Comparison of ENCODE assay signal across 1 cellular context in the genomic region with DNA sequence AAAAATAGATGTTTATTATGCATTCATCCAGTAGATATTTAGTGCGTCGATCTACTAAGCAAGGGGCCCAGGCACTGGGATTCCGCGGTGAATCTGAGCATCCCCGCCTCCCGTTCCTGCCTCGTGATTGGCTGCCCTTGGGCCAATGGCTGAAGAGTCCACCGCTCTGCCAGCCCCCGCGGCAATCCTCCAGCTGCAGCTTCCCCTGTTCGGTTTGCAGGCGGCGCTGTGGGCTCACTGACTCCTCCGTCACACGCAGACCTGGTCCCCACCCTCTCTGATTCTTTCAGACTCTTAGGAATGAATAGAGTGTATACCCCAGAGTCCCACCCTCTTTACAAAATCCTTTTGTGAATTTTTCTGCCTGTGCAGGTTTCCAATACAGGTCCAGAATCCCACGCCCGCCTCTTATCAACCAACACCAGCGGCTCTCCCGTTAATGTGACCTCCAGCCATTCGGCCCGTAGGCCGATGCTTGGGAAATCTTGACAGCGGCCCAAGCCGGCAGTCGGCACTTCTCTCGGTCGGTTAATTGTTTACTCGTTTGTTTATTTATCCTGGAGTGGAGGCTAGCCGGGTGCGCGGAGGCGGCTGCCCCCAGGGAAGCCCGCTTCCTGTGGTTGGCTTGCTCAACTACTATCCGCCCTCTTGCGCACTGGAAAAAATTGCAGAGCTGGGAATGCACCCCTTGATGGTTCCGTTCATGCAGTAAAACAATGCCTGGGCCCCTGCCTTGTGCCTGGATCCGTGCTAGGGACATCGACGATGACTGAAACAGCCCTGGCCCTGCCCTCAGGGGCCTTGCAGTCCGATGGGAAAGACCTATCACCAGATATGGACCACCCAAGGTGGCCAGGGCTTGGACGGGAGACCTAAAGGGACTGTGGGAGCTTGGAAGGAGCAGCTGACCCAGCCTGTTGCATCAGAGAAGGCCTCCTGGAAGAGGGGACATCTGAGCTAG.
TF ChIP-seq lines count a peak whose summit lies in the region.

No MANE protein-coding gene starts in this region.

TF ChIP-seq in HepG2, 621 proteins besides CTCF, POLR2A, EP300 and RAD21 (continued from another document and continues in another):
- TF ChIP-seq, protein P1, sequence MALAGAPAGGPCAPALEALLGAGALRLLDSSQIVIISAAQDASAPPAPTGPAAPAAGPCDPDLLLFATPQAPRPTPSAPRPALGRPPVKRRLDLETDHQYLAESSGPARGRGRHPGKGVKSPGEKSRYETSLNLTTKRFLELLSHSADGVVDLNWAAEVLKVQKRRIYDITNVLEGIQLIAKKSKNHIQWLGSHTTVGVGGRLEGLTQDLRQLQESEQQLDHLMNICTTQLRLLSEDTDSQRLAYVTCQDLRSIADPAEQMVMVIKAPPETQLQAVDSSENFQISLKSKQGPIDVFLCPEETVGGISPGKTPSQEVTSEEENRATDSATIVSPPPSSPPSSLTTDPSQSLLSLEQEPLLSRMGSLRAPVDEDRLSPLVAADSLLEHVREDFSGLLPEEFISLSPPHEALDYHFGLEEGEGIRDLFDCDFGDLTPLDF (CRISPR knock-in tag; IDR thresholded peaks at IDR 0.05) = no peak
- TF ChIP-seq TEAD2 (CRISPR knock-in tag; IDR thresholded peaks at IDR 0.05) = no peak
- TF ChIP-seq, protein P2, sequence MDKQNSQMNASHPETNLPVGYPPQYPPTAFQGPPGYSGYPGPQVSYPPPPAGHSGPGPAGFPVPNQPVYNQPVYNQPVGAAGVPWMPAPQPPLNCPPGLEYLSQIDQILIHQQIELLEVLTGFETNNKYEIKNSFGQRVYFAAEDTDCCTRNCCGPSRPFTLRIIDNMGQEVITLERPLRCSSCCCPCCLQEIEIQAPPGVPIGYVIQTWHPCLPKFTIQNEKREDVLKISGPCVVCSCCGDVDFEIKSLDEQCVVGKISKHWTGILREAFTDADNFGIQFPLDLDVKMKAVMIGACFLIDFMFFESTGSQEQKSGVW (CRISPR knock-in tag; IDR thresholded peaks at IDR 0.05; ENCODE audit: borderline replicate concordance) = no peak
- TF ChIP-seq BHLHE40 (IDR thresholded peaks at IDR 0.05; ENCODE audit: low read length) = no peak
- no peak for TF ChIP-seq ZNF232 (CRISPR knock-in tag; IDR thresholded peaks at IDR 0.05; ENCODE audit: borderline replicate concordance)
- no peak for TF ChIP-seq FLYWCH1 (CRISPR knock-in tag; IDR thresholded peaks at IDR 0.05)
- no peak for TF ChIP-seq ZNF367 (CRISPR knock-in tag; IDR thresholded peaks at IDR 0.05; ENCODE audit: borderline replicate concordance)
- no peak for TF ChIP-seq ZNF138 (CRISPR knock-in tag; IDR thresholded peaks at IDR 0.05; ENCODE audit: low read depth)
- no peak for TF ChIP-seq TBX3 (IDR thresholded peaks at IDR 0.05; ENCODE audit: borderline replicate concordance)
- TF ChIP-seq, protein P3, sequence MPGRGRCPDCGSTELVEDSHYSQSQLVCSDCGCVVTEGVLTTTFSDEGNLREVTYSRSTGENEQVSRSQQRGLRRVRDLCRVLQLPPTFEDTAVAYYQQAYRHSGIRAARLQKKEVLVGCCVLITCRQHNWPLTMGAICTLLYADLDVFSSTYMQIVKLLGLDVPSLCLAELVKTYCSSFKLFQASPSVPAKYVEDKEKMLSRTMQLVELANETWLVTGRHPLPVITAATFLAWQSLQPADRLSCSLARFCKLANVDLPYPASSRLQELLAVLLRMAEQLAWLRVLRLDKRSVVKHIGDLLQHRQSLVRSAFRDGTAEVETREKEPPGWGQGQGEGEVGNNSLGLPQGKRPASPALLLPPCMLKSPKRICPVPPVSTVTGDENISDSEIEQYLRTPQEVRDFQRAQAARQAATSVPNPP (CRISPR knock-in tag; IDR thresholded peaks at IDR 0.05) = no peak
- TF ChIP-seq, protein P4, sequence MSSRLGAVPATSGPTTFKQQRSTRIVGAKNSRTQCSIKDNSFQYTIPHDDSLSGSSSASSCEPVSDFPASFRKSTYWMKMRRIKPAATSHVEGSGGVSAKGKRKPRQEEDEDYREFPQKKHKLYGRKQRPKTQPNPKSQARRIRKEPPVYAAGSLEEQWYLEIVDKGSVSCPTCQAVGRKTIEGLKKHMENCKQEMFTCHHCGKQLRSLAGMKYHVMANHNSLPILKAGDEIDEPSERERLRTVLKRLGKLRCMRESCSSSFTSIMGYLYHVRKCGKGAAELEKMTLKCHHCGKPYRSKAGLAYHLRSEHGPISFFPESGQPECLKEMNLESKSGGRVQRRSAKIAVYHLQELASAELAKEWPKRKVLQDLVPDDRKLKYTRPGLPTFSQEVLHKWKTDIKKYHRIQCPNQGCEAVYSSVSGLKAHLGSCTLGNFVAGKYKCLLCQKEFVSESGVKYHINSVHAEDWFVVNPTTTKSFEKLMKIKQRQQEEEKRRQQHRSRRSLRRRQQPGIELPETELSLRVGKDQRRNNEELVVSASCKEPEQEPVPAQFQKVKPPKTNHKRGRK (CRISPR knock-in tag; IDR thresholded peaks at IDR 0.05) = no peak
- TF ChIP-seq KDM6A (CRISPR knock-in tag; IDR thresholded peaks at IDR 0.05; ENCODE audit: low read depth) = no peak
- TF ChIP-seq, protein P5, sequence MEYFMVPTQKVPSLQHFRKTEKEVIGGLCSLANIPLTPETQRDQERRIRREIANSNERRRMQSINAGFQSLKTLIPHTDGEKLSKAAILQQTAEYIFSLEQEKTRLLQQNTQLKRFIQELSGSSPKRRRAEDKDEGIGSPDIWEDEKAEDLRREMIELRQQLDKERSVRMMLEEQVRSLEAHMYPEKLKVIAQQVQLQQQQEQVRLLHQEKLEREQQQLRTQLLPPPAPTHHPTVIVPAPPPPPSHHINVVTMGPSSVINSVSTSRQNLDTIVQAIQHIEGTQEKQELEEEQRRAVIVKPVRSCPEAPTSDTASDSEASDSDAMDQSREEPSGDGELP (IDR thresholded peaks at IDR 0.05; ENCODE audit: borderline replicate concordance, low read depth) = peak; percentile 59; the same call in 1 of the 2 replicates
- TF ChIP-seq, protein P6, sequence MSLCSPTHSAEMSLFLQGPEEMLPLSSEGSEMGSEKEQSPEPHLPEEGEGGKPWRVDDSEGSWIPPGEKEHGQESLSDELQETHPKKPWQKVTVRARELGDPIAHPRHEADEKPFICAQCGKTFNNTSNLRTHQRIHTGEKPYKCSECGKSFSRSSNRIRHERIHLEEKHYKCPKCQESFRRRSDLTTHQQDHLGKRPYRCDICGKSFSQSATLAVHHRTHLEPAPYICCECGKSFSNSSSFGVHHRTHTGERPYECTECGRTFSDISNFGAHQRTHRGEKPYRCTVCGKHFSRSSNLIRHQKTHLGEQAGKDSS (CRISPR knock-in tag; IDR thresholded peaks at IDR 0.05; ENCODE audit: borderline replicate concordance, low read depth) = peak; percentile 71
- peak; percentile 59 for TF ChIP-seq ZFY (CRISPR knock-in tag; IDR thresholded peaks at IDR 0.05)
- TF ChIP-seq TAF15 (IDR thresholded peaks at IDR 0.05; ENCODE audit: low read depth, low read length, poor library complexity, severe bottlenecking) = no peak
- TF ChIP-seq ZNF607 (CRISPR knock-in tag; IDR thresholded peaks at IDR 0.05; ENCODE audit: borderline replicate concordance) = peak; percentile 2; the same call in 1 of the 2 replicates
- TF ChIP-seq ZBTB7B (CRISPR knock-in tag; IDR thresholded peaks at IDR 0.05) = no peak; the same call in 1 of the 2 replicates
- no peak for TF ChIP-seq TCF7L2 (IDR thresholded peaks at IDR 0.05; ENCODE audit: low read depth, low read length)
- TF ChIP-seq, protein P7, sequence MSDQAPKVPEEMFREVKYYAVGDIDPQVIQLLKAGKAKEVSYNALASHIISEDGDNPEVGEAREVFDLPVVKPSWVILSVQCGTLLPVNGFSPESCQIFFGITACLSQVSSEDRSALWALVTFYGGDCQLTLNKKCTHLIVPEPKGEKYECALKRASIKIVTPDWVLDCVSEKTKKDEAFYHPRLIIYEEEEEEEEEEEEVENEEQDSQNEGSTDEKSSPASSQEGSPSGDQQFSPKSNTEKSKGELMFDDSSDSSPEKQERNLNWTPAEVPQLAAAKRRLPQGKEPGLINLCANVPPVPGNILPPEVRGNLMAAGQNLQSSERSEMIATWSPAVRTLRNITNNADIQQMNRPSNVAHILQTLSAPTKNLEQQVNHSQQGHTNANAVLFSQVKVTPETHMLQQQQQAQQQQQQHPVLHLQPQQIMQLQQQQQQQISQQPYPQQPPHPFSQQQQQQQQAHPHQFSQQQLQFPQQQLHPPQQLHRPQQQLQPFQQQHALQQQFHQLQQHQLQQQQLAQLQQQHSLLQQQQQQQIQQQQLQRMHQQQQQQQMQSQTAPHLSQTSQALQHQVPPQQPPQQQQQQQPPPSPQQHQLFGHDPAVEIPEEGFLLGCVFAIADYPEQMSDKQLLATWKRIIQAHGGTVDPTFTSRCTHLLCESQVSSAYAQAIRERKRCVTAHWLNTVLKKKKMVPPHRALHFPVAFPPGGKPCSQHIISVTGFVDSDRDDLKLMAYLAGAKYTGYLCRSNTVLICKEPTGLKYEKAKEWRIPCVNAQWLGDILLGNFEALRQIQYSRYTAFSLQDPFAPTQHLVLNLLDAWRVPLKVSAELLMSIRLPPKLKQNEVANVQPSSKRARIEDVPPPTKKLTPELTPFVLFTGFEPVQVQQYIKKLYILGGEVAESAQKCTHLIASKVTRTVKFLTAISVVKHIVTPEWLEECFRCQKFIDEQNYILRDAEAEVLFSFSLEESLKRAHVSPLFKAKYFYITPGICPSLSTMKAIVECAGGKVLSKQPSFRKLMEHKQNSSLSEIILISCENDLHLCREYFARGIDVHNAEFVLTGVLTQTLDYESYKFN (CRISPR knock-in tag; conservative IDR thresholded peaks at IDR 0.05) = peak; percentile 58; the same call in 1 of the 2 replicates
- TF ChIP-seq, protein P8, sequence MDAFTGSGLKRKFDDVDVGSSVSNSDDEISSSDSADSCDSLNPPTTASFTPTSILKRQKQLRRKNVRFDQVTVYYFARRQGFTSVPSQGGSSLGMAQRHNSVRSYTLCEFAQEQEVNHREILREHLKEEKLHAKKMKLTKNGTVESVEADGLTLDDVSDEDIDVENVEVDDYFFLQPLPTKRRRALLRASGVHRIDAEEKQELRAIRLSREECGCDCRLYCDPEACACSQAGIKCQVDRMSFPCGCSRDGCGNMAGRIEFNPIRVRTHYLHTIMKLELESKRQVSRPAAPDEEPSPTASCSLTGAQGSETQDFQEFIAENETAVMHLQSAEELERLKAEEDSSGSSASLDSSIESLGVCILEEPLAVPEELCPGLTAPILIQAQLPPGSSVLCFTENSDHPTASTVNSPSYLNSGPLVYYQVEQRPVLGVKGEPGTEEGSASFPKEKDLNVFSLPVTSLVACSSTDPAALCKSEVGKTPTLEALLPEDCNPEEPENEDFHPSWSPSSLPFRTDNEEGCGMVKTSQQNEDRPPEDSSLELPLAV (CRISPR knock-in tag; conservative IDR thresholded peaks at IDR 0.05; ENCODE audit: low read depth) = no peak
- no peak for TF ChIP-seq ZNF776 (CRISPR knock-in tag; IDR thresholded peaks at IDR 0.05)
- TF ChIP-seq REXO4 (CRISPR knock-in tag; IDR thresholded peaks at IDR 0.05; ENCODE audit: borderline replicate concordance) = no peak
- TF ChIP-seq CEBPB (IDR thresholded peaks at IDR 0.05; ENCODE audit: borderline replicate concordance, low read depth, low read length) = peak; percentile 58; the same call in 1 of the 2 replicates
- TF ChIP-seq, protein P9, sequence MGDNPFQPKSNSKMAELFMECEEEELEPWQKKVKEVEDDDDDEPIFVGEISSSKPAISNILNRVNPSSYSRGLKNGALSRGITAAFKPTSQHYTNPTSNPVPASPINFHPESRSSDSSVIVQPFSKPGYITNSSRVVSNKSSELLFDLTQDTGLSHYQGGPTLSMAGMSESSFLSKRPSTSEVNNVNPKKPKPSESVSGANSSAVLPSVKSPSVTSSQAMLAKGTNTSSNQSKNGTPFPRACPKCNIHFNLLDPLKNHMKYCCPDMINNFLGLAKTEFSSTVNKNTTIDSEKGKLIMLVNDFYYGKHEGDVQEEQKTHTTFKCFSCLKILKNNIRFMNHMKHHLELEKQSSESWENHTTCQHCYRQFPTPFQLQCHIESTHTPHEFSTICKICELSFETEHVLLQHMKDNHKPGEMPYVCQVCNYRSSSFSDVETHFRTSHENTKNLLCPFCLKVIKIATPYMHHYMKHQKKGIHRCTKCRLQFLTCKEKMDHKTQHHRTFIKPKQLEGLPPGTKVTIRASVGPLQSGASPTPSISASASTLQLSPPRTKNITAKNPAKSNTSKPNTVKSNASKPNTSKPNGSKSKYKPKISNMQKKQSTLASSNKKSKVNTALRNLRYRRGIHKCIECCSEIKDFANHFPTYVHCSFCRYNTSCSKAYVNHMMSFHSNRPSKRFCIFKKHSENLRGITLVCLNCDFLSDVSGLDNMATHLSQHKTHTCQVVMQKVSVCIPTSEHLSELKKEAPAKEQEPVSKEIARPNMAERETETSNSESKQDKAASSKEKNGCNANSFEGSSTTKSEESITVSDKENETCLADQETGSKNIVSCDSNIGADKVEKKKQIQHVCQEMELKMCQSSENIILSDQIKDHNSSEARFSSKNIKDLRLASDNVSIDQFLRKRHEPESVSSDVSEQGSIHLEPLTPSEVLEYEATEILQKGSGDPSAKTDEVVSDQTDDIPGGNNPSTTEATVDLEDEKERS (CRISPR knock-in tag; IDR thresholded peaks at IDR 0.05) = no peak; the same call in 1 of the 2 replicates
- no peak for TF ChIP-seq ZNF7 (CRISPR knock-in tag; IDR thresholded peaks at IDR 0.05)
- peak; percentile 10; the same call in 1 of the 2 replicates for TF ChIP-seq ISL2 (CRISPR knock-in tag; IDR thresholded peaks at IDR 0.05)
- TF ChIP-seq ZBTB3 (CRISPR knock-in tag; IDR thresholded peaks at IDR 0.05; ENCODE audit: borderline replicate concordance, low read depth) = no peak
- TF ChIP-seq JUND (CRISPR knock-in tag; IDR thresholded peaks at IDR 0.05) = 0 out of 2 replicates have a peak, but pooled peaks have one; percentile 21
- TF ChIP-seq ZC3H13 (CRISPR knock-in tag; IDR thresholded peaks at IDR 0.05) = peak; percentile 16; the same call in 1 of the 2 replicates
- TF ChIP-seq PRPF4 (IDR thresholded peaks at IDR 0.05; ENCODE audit: low read depth, low read length, poor library complexity, severe bottlenecking) = no peak
- TF ChIP-seq MTA1 (CRISPR knock-in tag; IDR thresholded peaks at IDR 0.05; ENCODE audit: borderline replicate concordance) = no peak
- no peak for TF ChIP-seq ZNF34 (CRISPR knock-in tag; IDR thresholded peaks at IDR 0.05; ENCODE audit: borderline replicate concordance)
- peak; percentile 37; the same call in 1 of the 2 replicates for TF ChIP-seq MYC (CRISPR knock-in tag; IDR thresholded peaks at IDR 0.05; ENCODE audit: borderline replicate concordance)
- no peak for TF ChIP-seq SP140L (CRISPR knock-in tag; IDR thresholded peaks at IDR 0.05; ENCODE audit: borderline replicate concordance)
- TF ChIP-seq ZMYM3 (CRISPR knock-in tag; IDR thresholded peaks at IDR 0.05) = 0 out of 2 replicates have a peak, but pooled peaks have one; percentile 38
- peak; percentile 26; the same call in 1 of the 2 replicates for TF ChIP-seq NR2C2 (CRISPR knock-in tag; IDR thresholded peaks at IDR 0.05; ENCODE audit: borderline replicate concordance)
- no peak for TF ChIP-seq ZNF510 (CRISPR knock-in tag; IDR thresholded peaks at IDR 0.05; ENCODE audit: low read depth)
- peak; percentile 73 for TF ChIP-seq ZNF331 (CRISPR knock-in tag; IDR thresholded peaks at IDR 0.05)
- TF ChIP-seq, protein P10, sequence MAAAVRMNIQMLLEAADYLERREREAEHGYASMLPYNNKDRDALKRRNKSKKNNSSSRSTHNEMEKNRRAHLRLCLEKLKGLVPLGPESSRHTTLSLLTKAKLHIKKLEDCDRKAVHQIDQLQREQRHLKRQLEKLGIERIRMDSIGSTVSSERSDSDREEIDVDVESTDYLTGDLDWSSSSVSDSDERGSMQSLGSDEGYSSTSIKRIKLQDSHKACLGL (CRISPR knock-in tag; IDR thresholded peaks at IDR 0.05) = no peak
- TF ChIP-seq NR1H2 (CRISPR knock-in tag; IDR thresholded peaks at IDR 0.05; ENCODE audit: borderline replicate concordance, low read depth) = no peak
- TF ChIP-seq KLF13 (CRISPR knock-in tag; IDR thresholded peaks at IDR 0.05) = no peak
- no peak for TF ChIP-seq XBP1 (CRISPR knock-in tag; IDR thresholded peaks at IDR 0.05)
- TF ChIP-seq TAF1 (CRISPR knock-in tag; IDR thresholded peaks at IDR 0.05) = peak; percentile 27; the same call in 1 of the 2 replicates
